9 cellular contexts compared by ENCODE assay signal in genomic region chrY:12661974-12662670, GRCh38.
DNase-seq lines count a peak whose midpoint lies in the region; ATAC-seq and TF ChIP-seq lines count a peak whose summit lies in the region.
"Had no signal": no experiment of that assay in that cellular context is flagged by ENCODE, and none has a peak within 500 bp of the region (broad histone marks: within the 10 kb centered on the region; RNA-seq: fewer than 3 reads in every experiment).

No MANE protein-coding gene starts in this region.

- no peak for ATAC-seq in HG02571 (IDR thresholded peaks at IDR 0.05; ENCODE audit: unreplicated experiment)

- no peaks in the 10 kb centered on the region for H3K36me3 ChIP-seq in parathyroid adenoma (ENCODE audit: control insufficient read depth, insufficient read depth, low read length)

- no peak overlapping the region for H3K27ac ChIP-seq in parathyroid adenoma
- H3K27ac ChIP-seq: C4-2B had no signal

- H3K4me3 ChIP-seq in parathyroid adenoma (ENCODE audit: low read depth, low read length), result peak overlapping the region; percentile 76

- no peaks in the 10 kb centered on the region for H3K9me3 ChIP-seq in parathyroid adenoma (ENCODE audit: control insufficient read depth, low read length)

- H3K4me1 ChIP-seq in parathyroid adenoma, result no peaks in the 10 kb centered on the region

- H3K9ac ChIP-seq in parathyroid adenoma, result no peak overlapping the region

- no peak overlapping the region for H2AFZ ChIP-seq in parathyroid adenoma

- no peaks in the 10 kb centered on the region for H3K79me2 ChIP-seq in parathyroid adenoma

- H3K27me3 ChIP-seq in parathyroid adenoma (ENCODE audit: control insufficient read depth, insufficient read depth, low read length), result no peaks in the 10 kb centered on the region

- DNase-seq in activated T-cell treated with anti-CD3 and anti-CD28 coated beads for 1 hour (ENCODE audit: low read depth) (peak; percentile 70), RPMI8226 (peak; percentile 62), COLO829 (ENCODE audit: low spot score) (no peak), NCI-H1417 treated with DMSO at 0.1 percent for 48 hours (lab: John Stamatoyannopoulos, UW) (no peak)
- no peak for DNase-seq in activated T-cell treated with anti-CD3 and anti-CD28 coated beads, Interleukin-2, amount 50 U/mL, for 48 hours
- peak; percentile 71 for DNase-seq in effector CD8-positive, alpha-beta T cell (lab: John Stamatoyannopoulos, UW)

- peak overlapping the region; percentile 71 for H3K4me2 ChIP-seq in parathyroid adenoma (ENCODE audit: low read length)

- TF ChIP-seq CTCF in parathyroid adenoma (IDR thresholded peaks at IDR 0.05), result no peak

Comparison
In these comparisons a context has a peak if more than half of its experiments do, and no peak if none do; other contexts are left out.
1. DNase-seq: peak in activated T-cell treated with anti-CD3 and anti-CD28 coated beads for 1 hour (single experiment), RPMI8226 (single experiment) and effector CD8-positive, alpha-beta T cell (single experiment); none in activated T-cell treated with anti-CD3 and anti-CD28 coated beads, Interleukin-2, amount 50 U/mL, for 48 hours (0 of 2), COLO829 (single experiment) and NCI-H1417 treated with DMSO at 0.1 percent for 48 hours (single experiment).